In the genomic region with DNA sequence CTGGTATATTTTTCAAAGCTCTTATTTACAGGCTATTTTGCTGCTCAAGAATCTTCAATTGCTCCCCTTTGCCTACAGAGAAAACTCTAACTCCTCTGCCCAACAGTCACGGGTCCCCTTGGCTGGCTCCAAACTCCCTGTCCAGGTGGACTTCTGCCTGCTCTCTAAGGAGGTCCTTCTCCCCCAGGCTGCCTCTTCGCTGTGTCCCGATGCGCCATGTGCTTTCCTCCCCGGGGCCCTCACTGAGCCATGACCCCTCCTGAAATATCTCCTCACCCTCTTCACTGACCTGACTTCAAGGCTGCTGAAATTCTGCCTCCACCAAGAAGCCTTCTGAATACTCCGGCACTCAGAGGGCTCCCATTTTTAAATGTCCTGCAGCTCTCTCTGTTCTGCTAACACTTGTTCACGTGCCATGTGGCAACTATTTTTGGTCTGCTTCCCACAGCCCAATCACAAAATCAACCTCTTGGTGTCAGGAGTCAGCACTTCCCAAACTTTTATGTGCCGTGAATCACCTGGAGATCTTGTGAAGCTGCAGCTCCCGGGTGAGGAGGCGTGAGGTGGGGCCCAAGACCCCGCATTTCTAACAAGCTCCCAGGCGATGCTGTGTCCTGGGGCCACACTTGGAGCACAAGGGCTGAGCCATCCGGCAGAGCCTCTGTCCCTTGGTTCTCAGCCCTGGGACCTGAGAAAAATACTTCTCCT, we compare ENCODE assay signal across 1 cellular context.
TF ChIP-seq lines count a peak whose summit lies in the region.

No MANE protein-coding gene starts in this region.

TF ChIP-seq in IMR-90, 13 proteins besides CTCF, POLR2A, EP300 and RAD21 (continued from another document):
- TF ChIP-seq MXI1 (IDR thresholded peaks at IDR 0.05; ENCODE audit: borderline replicate concordance, low read depth, low read length) = no peak
- no peak for TF ChIP-seq RFX5 (IDR thresholded peaks at IDR 0.05; ENCODE audit: low read depth, low read length)
- TF ChIP-seq, protein P1, sequence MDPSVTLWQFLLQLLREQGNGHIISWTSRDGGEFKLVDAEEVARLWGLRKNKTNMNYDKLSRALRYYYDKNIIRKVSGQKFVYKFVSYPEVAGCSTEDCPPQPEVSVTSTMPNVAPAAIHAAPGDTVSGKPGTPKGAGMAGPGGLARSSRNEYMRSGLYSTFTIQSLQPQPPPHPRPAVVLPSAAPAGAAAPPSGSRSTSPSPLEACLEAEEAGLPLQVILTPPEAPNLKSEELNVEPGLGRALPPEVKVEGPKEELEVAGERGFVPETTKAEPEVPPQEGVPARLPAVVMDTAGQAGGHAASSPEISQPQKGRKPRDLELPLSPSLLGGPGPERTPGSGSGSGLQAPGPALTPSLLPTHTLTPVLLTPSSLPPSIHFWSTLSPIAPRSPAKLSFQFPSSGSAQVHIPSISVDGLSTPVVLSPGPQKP (IDR thresholded peaks at IDR 0.05; ENCODE audit: borderline replicate concordance, low read depth, low read length) = no peak
- no peak for TF ChIP-seq CEBPB (IDR thresholded peaks at IDR 0.05; ENCODE audit: low read depth, low read length)
- TF ChIP-seq RCOR1 (IDR thresholded peaks at IDR 0.05; ENCODE audit: insufficient replicate concordance, low read length) = no peak
